ENCODE assay signal across 30 cellular contexts in the genomic region with DNA sequence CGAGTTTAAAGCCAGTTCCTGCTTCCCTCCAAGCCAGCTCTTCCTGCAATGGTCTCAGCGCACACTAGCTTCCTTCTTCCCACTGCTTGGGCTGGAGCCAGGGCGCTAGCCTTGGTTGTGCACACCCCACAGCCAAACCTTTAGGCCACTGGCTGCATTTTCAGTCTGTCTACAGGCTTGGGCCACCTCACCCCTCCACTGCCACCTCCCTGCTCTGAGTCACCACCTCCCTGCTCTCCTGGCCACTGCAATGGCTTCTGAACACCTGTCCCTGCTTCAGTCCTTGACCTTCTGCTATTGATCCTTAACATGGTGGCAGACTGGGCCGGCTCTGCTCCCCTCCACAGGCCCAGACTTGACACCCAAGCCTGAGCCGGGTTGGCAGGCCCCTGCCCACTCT.
DNase-seq lines count a peak whose midpoint lies in the region; ATAC-seq and TF ChIP-seq lines count a peak whose summit lies in the region.
"Had no signal": no experiment of that assay in that cellular context is flagged by ENCODE, and none has a peak within 500 bp of the region (broad histone marks: within the 10 kb centered on the region; RNA-seq: fewer than 3 reads in every experiment).

No MANE protein-coding gene starts in this region.

- H3K18ac ChIP-seq in neuronal stem cell (ENCODE audit: low read length) = peak overlapping the region; percentile 15

- H3K4me1 Mint-ChIP-seq in activated naive CD4-positive, alpha-beta T cell treated with anti-CD3 and anti-CD28 coated beads, Interleukin-2, amount 50 U/mL, for 24 hours = no peaks in the 10 kb centered on the region
- no peaks in the 10 kb centered on the region for H3K4me1 Mint-ChIP-seq in activated T-helper 2 cell treated with anti-CD3 and anti-CD28 coated beads, Interferon-gamma antibody, Interleukin-2, Interleukin-4, amounts not matched to agents 10 μg/mL and 5 μg/mL and 100 μg/mL, durations not matched to agents 14 hours and 24 hours and 36 hours (ENCODE audit: low read depth)
- H3K4me1 Mint-ChIP-seq: B cell had no signal

- no peak overlapping the region for H3K14ac ChIP-seq in neuronal stem cell (ENCODE audit: low read length)

- H2BK5ac ChIP-seq in neuronal stem cell (ENCODE audit: low read length) = no peak overlapping the region

- H3K27me3 ChIP-seq in neuronal stem cell (ENCODE audit: control insufficient read depth in 3 of 3, insufficient read depth in 3 of 3, low read depth in 1 of 3, low read length in 3 of 3) = no peaks in the 10 kb centered on the region
- H3K27me3 ChIP-seq: adrenal gland, brain microvascular endothelial cell, ovary, transverse colon had no signal

- no peak overlapping the region for H4K91ac ChIP-seq in neuronal stem cell (ENCODE audit: low read depth, low read length, poor library complexity)

- no peak overlapping the region for H3K27ac ChIP-seq in neuronal stem cell (replicated peaks; ENCODE audit: low read length)
- H3K27ac ChIP-seq: adrenal gland, brain microvascular endothelial cell, epithelial cell of prostate, lower lobe of right lung, ovary, transverse colon had no signal

- WGBS in neuronal stem cell (ENCODE audit: extremely low coverage in 2 of 2, insufficient read length in 2 of 2, insufficient replicate concordance in 1 of 2), 2 donors = no CpG with 5 or more reads among the region's 5 CpGs
- 74 to 78% methylated on average over 5 of the region's 5 CpGs for WGBS in lower leg skin, 2 donors

- peaks cover 2 to 4% of the 10 kb centered on the region in 2 donors for H3K36me3 ChIP-seq in neuronal stem cell (replicated peaks in 1 of 2; ENCODE audit: control insufficient read depth in 2 of 2, insufficient read depth in 2 of 2, low read length in 2 of 2)
- H3K36me3 ChIP-seq: adrenal gland, brain microvascular endothelial cell, HAP-1, ovary had no signal

- no peak overlapping the region for H4K8ac ChIP-seq in neuronal stem cell (ENCODE audit: low read depth, low read length)

- no peak overlapping the region for H2AK5ac ChIP-seq in neuronal stem cell (ENCODE audit: low read depth, low read length)

- H3K4me1 ChIP-seq in neuronal stem cell (ENCODE audit: control insufficient read depth in 2 of 2, insufficient read depth in 1 of 2, low read depth in 1 of 2, low read length in 2 of 2) = peaks cover 13 to 18% of the 10 kb centered on the region in 2 donors
- H3K4me1 ChIP-seq: adrenal gland, HAP-1, lower lobe of right lung, transverse colon had no signal

- peak overlapping the region; percentile 24 for H3K27ac Mint-ChIP-seq in activated naive CD4-positive, alpha-beta T cell treated with anti-CD3 and anti-CD28 coated beads, Interleukin-2, amount 50 U/mL, for 24 hours
- peak overlapping the region; percentile 43 for H3K27ac Mint-ChIP-seq in activated T-helper 2 cell treated with anti-CD3 and anti-CD28 coated beads, Interferon-gamma antibody, Interleukin-2, Interleukin-4, amounts not matched to agents 10 μg/mL and 5 μg/mL and 100 μg/mL, durations not matched to agents 14 hours and 24 hours and 36 hours
- H3K27ac Mint-ChIP-seq: B cell, nephron had no signal

- H3K9me3 Mint-ChIP-seq in activated naive CD4-positive, alpha-beta T cell treated with anti-CD3 and anti-CD28 coated beads, Interleukin-2, amount 50 U/mL, for 24 hours = no peaks in the 10 kb centered on the region
- H3K9me3 Mint-ChIP-seq in activated T-helper 2 cell treated with anti-CD3 and anti-CD28 coated beads, Interferon-gamma antibody, Interleukin-2, Interleukin-4, amounts not matched to agents 10 μg/mL and 5 μg/mL and 100 μg/mL, durations not matched to agents 14 hours and 24 hours and 36 hours = no peaks in the 10 kb centered on the region
- H3K9me3 Mint-ChIP-seq: nephron had no signal

- H2BK15ac ChIP-seq in neuronal stem cell (ENCODE audit: low read length) = no peak overlapping the region

- no peak overlapping the region for H3K4me2 ChIP-seq in neuronal stem cell (ENCODE audit: insufficient read depth, low read length, poor library complexity, severe bottlenecking)
- H3K4me2 ChIP-seq: smooth muscle cell had no signal

- no peak overlapping the region for H2BK12ac ChIP-seq in neuronal stem cell (ENCODE audit: low read length)

- no peak overlapping the region for H3K23ac ChIP-seq in neuronal stem cell (ENCODE audit: low read depth, low read length, poor library complexity)

- no peaks in the 10 kb centered on the region for H3K27me3 Mint-ChIP-seq in activated naive CD4-positive, alpha-beta T cell treated with anti-CD3 and anti-CD28 coated beads, Interleukin-2, amount 50 U/mL, for 24 hours
- H3K27me3 Mint-ChIP-seq in activated T-helper 2 cell treated with anti-CD3 and anti-CD28 coated beads, Interferon-gamma antibody, Interleukin-2, Interleukin-4, amounts not matched to agents 10 μg/mL and 5 μg/mL and 100 μg/mL, durations not matched to agents 14 hours and 24 hours and 36 hours (ENCODE audit: low read depth) = no peaks in the 10 kb centered on the region
- H3K27me3 Mint-ChIP-seq: B cell had no signal

- ATAC-seq in GM19455 (IDR thresholded peaks at IDR 0.05; ENCODE audit: unreplicated experiment) = no peak
- ATAC-seq: lower lobe of right lung had no signal

- intact Hi-C loops in activated T-helper 2 cell treated with anti-CD3 and anti-CD28 coated beads, Interferon-gamma antibody, Interleukin-2, Interleukin-4, amounts not matched to agents 10 μg/mL and 5 μg/mL and 100 μg/mL, durations not matched to agents 14 hours and 24 hours and 36 hours (cut with micrococcal nuclease) = no loop called here
- intact Hi-C loops in lower leg skin (cut with DNase I; ENCODE audit: low total_unique reads) = no loop called here

- H3K36me3 Mint-ChIP-seq in activated naive CD4-positive, alpha-beta T cell treated with anti-CD3 and anti-CD28 coated beads, Interleukin-2, amount 50 U/mL, for 24 hours = peaks cover 23% of the 10 kb centered on the region
- peaks cover 3% of the 10 kb centered on the region for H3K36me3 Mint-ChIP-seq in activated T-helper 2 cell treated with anti-CD3 and anti-CD28 coated beads, Interferon-gamma antibody, Interleukin-2, Interleukin-4, amounts not matched to agents 10 μg/mL and 5 μg/mL and 100 μg/mL, durations not matched to agents 14 hours and 24 hours and 36 hours (ENCODE audit: low read depth)

- H2AFZ ChIP-seq in neuronal stem cell (ENCODE audit: low read length) = no peak overlapping the region

- no peak overlapping the region for H3K4ac ChIP-seq in neuronal stem cell (ENCODE audit: low read length)

- no peak for TF ChIP-seq CTCF in lower leg skin (IDR thresholded peaks at IDR 0.05)

- H3K9me3 ChIP-seq in neuronal stem cell (replicated peaks in 1 of 2; ENCODE audit: control insufficient read depth in 2 of 2, insufficient read depth in 1 of 2, low read depth in 1 of 2, low read length in 2 of 2) = peaks cover 0 to 3% of the 10 kb centered on the region in 2 donors
- H3K9me3 ChIP-seq: adrenal gland, HAP-1, ovary, transverse colon had no signal

- H3K9ac ChIP-seq in neuronal stem cell (ENCODE audit: low read depth, low read length, poor library complexity) = no peak overlapping the region

- H3K4me3 ChIP-seq in neuronal stem cell (ENCODE audit: low read length in 2 of 2) (no peak overlapping the region), lower leg skin (ENCODE audit: low read depth, poor library complexity, severe bottlenecking) (no peak overlapping the region)
- H3K4me3 ChIP-seq: adrenal gland, HAP-1, lower lobe of right lung, ovary, smooth muscle cell, transverse colon had no signal

- no peak for DNase-seq in activated naive CD4-positive, alpha-beta T cell treated with Interleukin-2 at 50 U/mL for 16 hours
- DNase-seq in MV-4-11 (lab: John Stamatoyannopoulos, UW) = peak; percentile 4
- no peak for DNase-seq in activated T-helper 2 cell treated with anti-CD3 and anti-CD28 coated beads, Interferon-gamma antibody, Interleukin-2, Interleukin-4, amounts not matched to agents 10 μg/mL and 5 μg/mL and 100 μg/mL, durations not matched to agents 14 hours and 24 hours and 36 hours (ENCODE audit: low spot score)
- no peak for DNase-seq in neuronal stem cell (ENCODE audit: low spot score)
- no peak for DNase-seq in lower leg skin (ENCODE audit: low spot score in 2 of 2)
- DNase-seq in NCI-H774 (lab: John Stamatoyannopoulos, UW) = no peak
- DNase-seq: activated CD4-positive, alpha-beta T cell treated with anti-CD3 and anti-CD28 coated beads, Interleukin-2, amount 50 U/mL, for 4 hours; activated effector memory CD4-positive, alpha-beta T cell treated with anti-CD3 and anti-CD28 coated beads, Interleukin-2, amount 50 U/mL, for 16 hours; brain microvascular endothelial cell; effector CD8-positive, alpha-beta T cell; kidney; lower lobe of right lung; NCI-H1048; NCI-H1694; NCI-H2171; NCI-H526 treated with DMSO at 0.1 percent for 48 hours; ovary; retina; stimulated activated CD4-positive, alpha-beta T cell treated with anti-CD3 and anti-CD28 coated beads, Interleukin-1b, Interleukin-23, amount 100 ng/mL, for 48 hours; stimulated activated CD8-positive, alpha-beta memory T cell treated with anti-CD3 and anti-CD28 coated beads, Interleukin-4, amount 100 ng/mL, for 48 hours; T-helper 1 cell; transverse colon had no signal

- no peak overlapping the region for H3K4me3 Mint-ChIP-seq in activated naive CD4-positive, alpha-beta T cell treated with anti-CD3 and anti-CD28 coated beads, Interleukin-2, amount 50 U/mL, for 24 hours
- H3K4me3 Mint-ChIP-seq in activated T-helper 2 cell treated with anti-CD3 and anti-CD28 coated beads, Interferon-gamma antibody, Interleukin-2, Interleukin-4, amounts not matched to agents 10 μg/mL and 5 μg/mL and 100 μg/mL, durations not matched to agents 14 hours and 24 hours and 36 hours (ENCODE audit: low read depth) = no peak overlapping the region
- H3K4me3 Mint-ChIP-seq: B cell, nephron had no signal

- no peak for TF ChIP-seq POLR2A in lower leg skin (IDR thresholded peaks at IDR 0.05)

- H3K79me1 ChIP-seq in neuronal stem cell (ENCODE audit: low read depth, low read length) = no peaks in the 10 kb centered on the region

- no peak overlapping the region for H2BK120ac ChIP-seq in neuronal stem cell (ENCODE audit: low read depth, low read length)
